9 cellular contexts compared by ENCODE assay signal in the genomic region with DNA sequence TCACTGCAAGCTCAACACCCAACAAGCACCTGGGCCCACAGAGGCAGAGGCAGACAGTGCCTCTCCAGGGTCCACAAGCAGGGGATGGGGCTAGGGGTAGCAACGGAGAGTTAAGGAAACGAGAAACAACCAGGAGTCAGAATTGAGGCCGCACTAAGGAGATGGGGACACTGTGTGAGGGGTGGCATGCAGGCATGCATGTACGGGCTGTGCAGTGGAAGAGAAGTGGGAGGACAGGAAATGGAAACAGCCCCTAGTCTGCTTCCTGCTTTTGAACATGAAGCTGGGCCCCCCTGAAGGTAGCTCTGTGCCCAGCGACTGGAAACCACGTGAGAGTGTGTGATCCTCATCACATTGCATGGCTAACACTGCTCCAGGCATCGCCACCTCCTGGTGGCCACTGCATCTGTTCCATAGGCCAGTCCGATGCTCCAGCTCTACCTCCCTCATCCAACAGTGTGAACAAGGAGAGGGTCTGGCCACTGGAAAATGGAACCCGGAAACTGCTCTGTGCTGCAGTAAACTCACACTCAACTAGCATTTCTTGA. TPM values are rescaled to one million over a fixed set of nuclear protein-coding genes. Genes with fewer than 3 reads are reported as not detected.
DNase-seq lines count a peak whose midpoint lies in the region; ATAC-seq and TF ChIP-seq lines count a peak whose summit lies in the region.
"Had no signal": no experiment of that assay in that cellular context is flagged by ENCODE, and none has a peak within 500 bp of the region (broad histone marks: within the 10 kb centered on the region; RNA-seq: fewer than 3 reads in every experiment).

No MANE protein-coding gene starts in this region.

- H2AFZ ChIP-seq in GM23248 = no peak overlapping the region

- H3K36me3 Mint-ChIP-seq in activated naive CD8-positive, alpha-beta T cell = peaks cover 8% of the 10 kb centered on the region
- peaks cover 9% of the 10 kb centered on the region for H3K36me3 Mint-ChIP-seq in Calu3 (ENCODE audit: insufficient read depth, unreplicated experiment)

- intact Hi-C loops in Calu3 (cut with micrococcal nuclease; ENCODE audit: unreplicated experiment) = no loop called here

- no peaks in the 10 kb centered on the region for H3K79me2 ChIP-seq in GM23248 (ENCODE audit: insufficient read depth)

- peak; percentile 57 for TF ChIP-seq CTCF in AG04450 (IDR thresholded peaks at IDR 0.05; ENCODE audit: low read depth, low read length)
- TF ChIP-seq CTCF in Calu3 (IDR thresholded peaks at IDR 0.05; ENCODE audit: unreplicated experiment) = no peak

- no peak for DNase-seq in AG04450 (ENCODE audit: low read depth, low spot score)
- DNase-seq in GM23248 = peak; percentile 35
- DNase-seq in islet precursor cell = peak; percentile 60
- no peak for DNase-seq in NCI-H2029 treated with DMSO at 0.1 percent for 48 hours (lab: John Stamatoyannopoulos, UW)
- no peak for DNase-seq in T-helper 2 cell
- DNase-seq in Calu3 = no peak

- H3K4me3 Mint-ChIP-seq in activated naive CD8-positive, alpha-beta T cell = no peak overlapping the region
- H3K4me3 Mint-ChIP-seq in Calu3 (ENCODE audit: low read depth, unreplicated experiment) = no peak overlapping the region
- H3K4me3 Mint-ChIP-seq: naive thymus-derived CD4-positive, alpha-beta T cell had no signal

- ATAC-seq in HG02623 (IDR thresholded peaks at IDR 0.05; ENCODE audit: unreplicated experiment) = no peak
- ATAC-seq: naive thymus-derived CD4-positive, alpha-beta T cell had no signal

- no peak overlapping the region for H3K27ac ChIP-seq in AG04450 (ENCODE audit: low read depth, low read length)
- H3K27ac ChIP-seq in GM23248 = no peak overlapping the region

- no peaks in the 10 kb centered on the region for H3K36me3 ChIP-seq in GM23248 (ENCODE audit: low read depth)

- peaks cover 19% of the 10 kb centered on the region for H3K4me1 Mint-ChIP-seq in activated naive CD8-positive, alpha-beta T cell (ENCODE audit: low read depth)
- peaks cover 17% of the 10 kb centered on the region for H3K4me1 Mint-ChIP-seq in Calu3 (ENCODE audit: low read depth, unreplicated experiment)

- CTCF ChIA-PET in AG04450 (lab: Charles Lee) (interaction anchor here (1.0 to 1.7 kb wide), 6 partner anchors 43 to 555 kb away, joined by 3 to 7 read pairs (median 3); a partner anchor contains a TSS), Calu3 (lab: Charles Lee) (interaction anchor here (1.3 kb wide), 1 partner anchor 77 kb away, joined by 3 read pairs; no protein-coding TSS in a partner anchor)

- POLR2A ChIA-PET in AG04450 (lab: Yijun Ruan, JAX) = interaction anchor here (0.6 kb wide), 1 partner anchor 41 kb away, joined by 4 read pairs; no protein-coding TSS in a partner anchor

- H3K9me3 ChIP-seq in AG04450 (ENCODE audit: control insufficient read depth, insufficient read depth, low read length) = no peaks in the 10 kb centered on the region
- no peaks in the 10 kb centered on the region for H3K9me3 ChIP-seq in GM23248 (ENCODE audit: low read depth)

- H3F3A ChIP-seq in GM23248 (ENCODE audit: insufficient read depth) = peaks cover 26% of the 10 kb centered on the region

- no peak overlapping the region for H3K9ac ChIP-seq in GM23248

- peaks cover 7% of the 10 kb centered on the region for H3K9me3 Mint-ChIP-seq in activated naive CD8-positive, alpha-beta T cell (ENCODE audit: low read depth)
- peaks cover 6% of the 10 kb centered on the region for H3K9me3 Mint-ChIP-seq in Calu3 (ENCODE audit: low read depth, unreplicated experiment)

- no peaks in the 10 kb centered on the region for H3K27me3 Mint-ChIP-seq in activated naive CD8-positive, alpha-beta T cell
- H3K27me3 Mint-ChIP-seq in Calu3 (ENCODE audit: unreplicated experiment) = no peaks in the 10 kb centered on the region

- peaks cover 22% of the 10 kb centered on the region for H3K4me1 ChIP-seq in GM23248 (ENCODE audit: insufficient read depth)

- H3K4me3 ChIP-seq in AG04450 (ENCODE audit: low read depth, low read length) (no peak overlapping the region), GM23248 (no peak overlapping the region)

- no peaks in the 10 kb centered on the region for H3K27me3 ChIP-seq in AG04450 (ENCODE audit: control insufficient read depth, insufficient read depth, low read length)
- H3K27me3 ChIP-seq in GM23248 (replicated peaks; ENCODE audit: insufficient read depth) = no peaks in the 10 kb centered on the region

- no peaks in the 10 kb centered on the region for H3K9me2 ChIP-seq in GM23248 (ENCODE audit: insufficient read depth)

- in situ Hi-C loops in GM23248 (cut with MboI) = no loop called here

- 83% methylated on average over 9 of the region's 9 CpGs for WGBS in GM23248 (ENCODE audit: low coverage in 1 of 2, low lambda C conversion rate in 2 of 2, missing lambda C conversion rate in 2 of 2), 2 experiments

- BruUV-seq in Calu3 (replicated peaks; lab: Mats Ljungman, UMichigan) = no TSS peak

- peak overlapping the region; percentile 41 for H3K27ac Mint-ChIP-seq in activated naive CD8-positive, alpha-beta T cell
- H3K27ac Mint-ChIP-seq in Calu3 (ENCODE audit: unreplicated experiment) = no peak overlapping the region

- H4K20me1 ChIP-seq in GM23248 (ENCODE audit: insufficient read depth) = no peaks in the 10 kb centered on the region

- H3K4me2 ChIP-seq in GM23248 (ENCODE audit: unreplicated experiment) = no peak overlapping the region

RNA-seq across cellular contexts. Expression of a gene that starts 44.0 kb away (rescaled TPM):
- polyA plus RNA-seq in AG04450 (2011; rRNA removed) (16.5 and 17.3 TPM in 2 replicates), GM23248 (2016; fragmentation: Nextera tagmentation; extraction: Ambion mirVana) (22.8 and 24.3 TPM in 2 replicates)
- 12.2 and 15.9 TPM in 2 replicates for polyA minus RNA-seq in AG04450 (2011; rRNA and poly(A)+ RNA removed)
- 42.4 and 44.7 TPM in 2 replicates for total RNA-seq in GM23248 (2014; rRNA removed; shearing (Covaris generic))
- 25.9 and 29.2 TPM in 2 replicates for total RNA-seq in Calu3 (2022)

Comparison
In these comparisons a context has a peak if more than half of its experiments do, and no peak if none do; other contexts are left out.
1. DNase-seq: peak in GM23248 (single experiment) and islet precursor cell (single experiment); none in AG04450 (single experiment), NCI-H2029 treated with DMSO at 0.1 percent for 48 hours (single experiment), T-helper 2 cell (0 of 5) and Calu3 (single experiment).